Comparison of ENCODE assay signal across 8 cellular contexts in genomic region chr11:63915961-63916836, GRCh38. TPM values are rescaled to one million over a fixed set of nuclear protein-coding genes. Genes with fewer than 3 reads are reported as not detected.
DNase-seq lines count a peak whose midpoint lies in the region; ATAC-seq and TF ChIP-seq lines count a peak whose summit lies in the region.

No MANE protein-coding gene starts in this region.

- WGBS in mesenchymal stem cell = under 1% methylated on average over 55 of the region's 56 CpGs
- WGBS in tibial nerve, 2 donors = 1 to 3% methylated on average over 28 to 42 of the region's 56 CpGs

- no peak for TF ChIP-seq POLR2A in tibial nerve (IDR thresholded peaks at IDR 0.05)

- peak overlapping the region; percentile 81 to 84 for H3K4ac ChIP-seq in mesenchymal stem cell (ENCODE audit: low read depth in 1 of 2, low read length in 2 of 2)

- no peak overlapping the region for H2AK5ac ChIP-seq in mesenchymal stem cell (ENCODE audit: low read length, severe bottlenecking)

- peak overlapping the region in 1 of 2 experiments; percentile 96 for H3K14ac ChIP-seq in mesenchymal stem cell (ENCODE audit: low read length in 2 of 2)

- H3K4me3 ChIP-seq in mesenchymal stem cell (ENCODE audit: insufficient read depth in 1 of 2, low read depth in 1 of 2, low read length in 2 of 2) = peak overlapping the region; percentile 62 to 76
- peak overlapping the region; percentile 22 to 60 (median 41) for H3K4me3 ChIP-seq in tibial nerve

- H2BK5ac ChIP-seq in mesenchymal stem cell (ENCODE audit: low read depth, low read length, poor library complexity, severe bottlenecking) = no peak overlapping the region

- H3K9ac ChIP-seq in mesenchymal stem cell (ENCODE audit: low read length) = peak overlapping the region; percentile 65

- no peak overlapping the region for H4K91ac ChIP-seq in mesenchymal stem cell (ENCODE audit: low read length)

- H3K27me3 ChIP-seq in mesenchymal stem cell (ENCODE audit: control insufficient read depth in 1 of 2, insufficient read depth in 1 of 2, low read length in 2 of 2) (peaks cover 0 to 5% of the 10 kb centered on the region in 2 experiments), tibial nerve (no peaks in the 10 kb centered on the region)

- TF ChIP-seq CTCF in tibial nerve (IDR thresholded peaks at IDR 0.05) = peak in 4 of 5 experiments; percentile 21 to 40 (median 33)

- H3K79me1 ChIP-seq in mesenchymal stem cell (replicated peaks; ENCODE audit: low read length, poor library complexity, severe bottlenecking) = peaks cover 1% of the 10 kb centered on the region

- peak overlapping the region in 1 of 2 experiments; percentile 85 for H3K23ac ChIP-seq in mesenchymal stem cell (ENCODE audit: low read length in 2 of 2)

- peak overlapping the region; percentile 99 for H2BK15ac ChIP-seq in mesenchymal stem cell (ENCODE audit: low read depth, poor library complexity, severe bottlenecking)

- DNase-seq in DMS79 (lab: John Stamatoyannopoulos, UW) = peak; percentile 42
- DNase-seq in HuH-7 (ENCODE audit: low spot score) = peak; percentile 85
- peak; percentile 79 for DNase-seq in SK-N-DZ (ENCODE audit: low spot score)
- DNase-seq in mesenchymal stem cell = peak; percentile 60
- peak in 1 of 2 donors; percentile 24 for DNase-seq in tibial nerve (ENCODE audit: low spot score in 2 of 2)
- no peak for DNase-seq in GF-D8 (lab: John Stamatoyannopoulos, UW)

- H3K36me3 ChIP-seq in mesenchymal stem cell (ENCODE audit: control insufficient read depth in 1 of 2, insufficient read depth in 2 of 2, low read depth in 1 of 2, low read length in 2 of 2) (peaks cover 0 to 34% of the 10 kb centered on the region in 2 experiments), tibial nerve (no peaks in the 10 kb centered on the region)

- peak overlapping the region; percentile 61 for H4K8ac ChIP-seq in mesenchymal stem cell (ENCODE audit: low read length)

- H3K18ac ChIP-seq in mesenchymal stem cell (ENCODE audit: low read depth in 1 of 2, low read length in 2 of 2) = peak overlapping the region; percentile 26 to 85

- H3K27ac ChIP-seq in cingulate gyrus (ENCODE audit: low read depth, low read length) = peak overlapping the region; percentile 65
- no peak overlapping the region for H3K27ac ChIP-seq in mesenchymal stem cell (ENCODE audit: low read length, poor library complexity, severe bottlenecking)
- H3K27ac ChIP-seq in tibial nerve = peak overlapping the region in 1 of 4 donors; percentile 8

- H2AFZ ChIP-seq in mesenchymal stem cell (ENCODE audit: low read depth, low read length) = peak overlapping the region; percentile 29

- peaks cover 58% of the 10 kb centered on the region for H3K4me1 ChIP-seq in mesenchymal stem cell (ENCODE audit: control insufficient read depth, insufficient read depth, low read depth, low read length)
- H3K4me1 ChIP-seq in tibial nerve = peaks cover 0 to 62% (median 42%) of the 10 kb centered on the region in 4 donors

- H3K4me2 ChIP-seq in mesenchymal stem cell (ENCODE audit: low read length, poor library complexity, severe bottlenecking) = peak overlapping the region; percentile 61

- no peak for ATAC-seq in GM18498 (IDR thresholded peaks at IDR 0.05; ENCODE audit: unreplicated experiment)

- TF ChIP-seq EP300 in tibial nerve (IDR thresholded peaks at IDR 0.05) = no peak

- H3K9me3 ChIP-seq in mesenchymal stem cell (ENCODE audit: control insufficient read depth, low read length) (no peaks in the 10 kb centered on the region), tibial nerve (no peaks in the 10 kb centered on the region)

- H2BK120ac ChIP-seq in mesenchymal stem cell (ENCODE audit: low read depth, low read length) = peak overlapping the region; percentile 58

- peak overlapping the region in 1 of 2 experiments; percentile 84 for H2BK12ac ChIP-seq in mesenchymal stem cell (ENCODE audit: low read length in 2 of 2)

RNA-seq across cellular contexts. Expression of gene RCOR2, which starts 0.8 kb away (rescaled TPM):
- polyA plus RNA-seq in SK-N-DZ (2014; cell fraction: cytosol; rRNA removed) = 115 and 123 TPM in 2 replicates
- polyA plus RNA-seq in SK-N-DZ (2014; cell fraction: nucleus; rRNA removed) = 163 and 172 TPM in 2 replicates
- polyA plus RNA-seq in mesenchymal stem cell (2013, experiment 1 of 2) = 5.2 TPM
- polyA plus RNA-seq in mesenchymal stem cell (2013, experiment 2 of 2) = 4.7 TPM
- 1 to 10 TPM in 1 of 4 donors, under 1 TPM in 1, not detected in 2; 0.22 to 1.6 TPM for total RNA-seq in tibial nerve

RNA-seq across cellular contexts. Expression of gene NAA40, which starts 22.6 kb away (rescaled TPM):
- 65.1 and 69.4 TPM in 2 replicates for polyA plus RNA-seq in SK-N-DZ (2014; cell fraction: cytosol; rRNA removed)
- 88.4 and 112 TPM in 2 replicates for polyA plus RNA-seq in SK-N-DZ (2014; cell fraction: nucleus; rRNA removed)
- 12.1 TPM for polyA plus RNA-seq in mesenchymal stem cell (2013, experiment 1 of 2)
- 11.4 TPM for polyA plus RNA-seq in mesenchymal stem cell (2013, experiment 2 of 2)
- total RNA-seq in tibial nerve = 10 to 100 TPM in 1 of 4 donors, 1 to 10 TPM in 3; 4.9 to 13.5 (median 5.6) TPM

RNA-seq across cellular contexts. Expression of gene COX8A, which starts 58.2 kb away (rescaled TPM):
- 990 and 1,061 TPM in 2 replicates for polyA plus RNA-seq in SK-N-DZ (2014; cell fraction: cytosol; rRNA removed)
- polyA plus RNA-seq in SK-N-DZ (2014; cell fraction: nucleus; rRNA removed) = 814 and 955 TPM in 2 replicates
- polyA plus RNA-seq in mesenchymal stem cell (2013, experiment 1 of 2) = 504 TPM
- polyA plus RNA-seq in mesenchymal stem cell (2013, experiment 2 of 2) = 497 TPM
- 100 to 1,000 TPM; 337 to 421 (median 383) TPM for total RNA-seq in tibial nerve
